ENCODE assay signal across 24 cellular contexts in genomic region chr4:128311659-128312392, GRCh38. TPM values are rescaled to one million over a fixed set of nuclear protein-coding genes. Genes with fewer than 3 reads are reported as not detected.
A peak's percentile ranks its signal among the peaks of the same experiment; 100 is the strongest.
DNase-seq lines count a peak whose midpoint lies in the region; ATAC-seq and TF ChIP-seq lines count a peak whose summit lies in the region.
"Had no signal": no experiment of that assay in that cellular context is flagged by ENCODE, and none has a peak within 500 bp of the region (broad histone marks: within the 10 kb centered on the region; RNA-seq: fewer than 3 reads in every experiment).

No MANE protein-coding gene starts in this region.

- DNase-seq in breast epithelium (ENCODE audit: low spot score in 2 of 2) (no peak), MCF 10A (ENCODE audit: unreplicated experiment) (no peak), colonic mucosa (peak; percentile 75), mucosa of descending colon (peak in 1 of 3 donors; percentile 86), NCI-H187 (lab: John Stamatoyannopoulos, UW) (no peak), germinal center (ENCODE audit: low spot score) (no peak)
- DNase-seq: activated CD4-positive, CD25-positive, alpha-beta regulatory T cell treated with anti-CD3 and anti-CD28 coated beads, Interleukin-2, amount 50 U/mL, for 72 hours; activated naive CD4-positive, alpha-beta T cell treated with anti-CD3 and anti-CD28 coated beads for 36 hours; activated T-cell treated with anti-CD3 and anti-CD28 coated beads, Interleukin-2, amount 50 U/mL, for 24 hours; central memory CD4-positive, alpha-beta T cell; effector CD8-positive, alpha-beta T cell; head of caudate nucleus; HFFc6; left ventricle myocardium inferior; MV-4-11; NCI-H1930; NCI-H510A; spleen; stimulated activated CD4-positive, alpha-beta T cell treated with anti-CD3 and anti-CD28 coated beads, Interleukin-4, amount 100 ng/mL, for 24 hours; T-helper 9 cell had no signal

- H3K4me1 Mint-ChIP-seq in MCF 10A (ENCODE audit: insufficient read depth, unreplicated experiment): peaks cover 18% of the 10 kb centered on the region
- no peaks in the 10 kb centered on the region for H3K4me1 Mint-ChIP-seq in activated T-helper 17 cell treated with anti-CD3 and anti-CD28 coated beads, Interleukin-2, amount 50 U/mL, for 72 hours

- no peak for TF ChIP-seq POLR2A in breast epithelium (IDR thresholded peaks at IDR 0.05)

- peak overlapping the region in 1 of 2 donors; percentile 58 for H3K9ac ChIP-seq in colonic mucosa (ENCODE audit: low read depth in 2 of 2, low read length in 2 of 2)
- H3K9ac ChIP-seq: BLaER1 treated with 17β-estradiol and CSF1 and Interleukin-3, amounts not matched to agents 10 nM and 100 nM had no signal

- H3K4me3 ChIP-seq in breast epithelium (no peak overlapping the region), colonic mucosa (no peak overlapping the region), mucosa of descending colon (no peak overlapping the region)
- H3K4me3 ChIP-seq: BLaER1 treated with 17β-estradiol and CSF1 and Interleukin-3, amounts not matched to agents 10 nM and 100 nM; left ventricle myocardium inferior; spleen had no signal

- TF ChIP-seq CTCF in breast epithelium (IDR thresholded peaks at IDR 0.05) (no peak), MCF 10A (IDR thresholded peaks at IDR 0.05; ENCODE audit: unreplicated experiment) (no peak), colonic mucosa (IDR thresholded peaks at IDR 0.05) (no peak), mucosa of descending colon (IDR thresholded peaks at IDR 0.05) (no peak)

- ATAC-seq in mucosa of descending colon: peak; percentile 78
- ATAC-seq in activated T-helper 17 cell treated with anti-CD3 and anti-CD28 coated beads, Interleukin-2, amount 50 U/mL, for 72 hours (replicated peaks): no peak
- ATAC-seq in GM21423 (IDR thresholded peaks at IDR 0.05; ENCODE audit: unreplicated experiment): no peak

- H3K9me3 ChIP-seq in breast epithelium (no peaks in the 10 kb centered on the region), colonic mucosa (no peaks in the 10 kb centered on the region), mucosa of descending colon (no peaks in the 10 kb centered on the region)
- H3K9me3 ChIP-seq: BLaER1 treated with 17β-estradiol and CSF1 and Interleukin-3, amounts not matched to agents 10 nM and 100 nM; left ventricle myocardium inferior; spleen had no signal

- intact Hi-C loops in breast epithelium (cut with DNase I; ENCODE audit: low total_unique reads): no loop called here
- intact Hi-C loops in MCF 10A (cut with micrococcal nuclease): no loop called here
- intact Hi-C loops in colonic mucosa (cut with DNase I): no loop called here
- intact Hi-C loops in mucosa of descending colon (cut with DNase I, micrococcal nuclease): no loop called here

- POLR2A ChIA-PET in MCF 10A (lab: Yijun Ruan, JAX): interaction anchor here (0.6 to 1.7 kb wide), 3 partner anchors 11 to 114 kb away, joined by 3 to 6 read pairs (median 3); no protein-coding TSS in a partner anchor

- H3K27me3 Mint-ChIP-seq in MCF 10A (ENCODE audit: insufficient read depth, unreplicated experiment): no peaks in the 10 kb centered on the region
- no peaks in the 10 kb centered on the region for H3K27me3 Mint-ChIP-seq in activated T-helper 17 cell treated with anti-CD3 and anti-CD28 coated beads, Interleukin-2, amount 50 U/mL, for 72 hours
- H3K27me3 Mint-ChIP-seq: activated T-cell treated with anti-CD3 and anti-CD28 coated beads, Interleukin-2, amount 50 U/mL, for 24 hours; IgD-negative memory B cell had no signal

- BruUV-seq in MCF 10A (replicated peaks; lab: Mats Ljungman, UMichigan): no TSS peak

- no peaks in the 10 kb centered on the region for H3K4me1 ChIP-seq in breast epithelium
- H3K4me1 ChIP-seq in colonic mucosa: peaks cover 4% of the 10 kb centered on the region
- H3K4me1 ChIP-seq in mucosa of descending colon (ENCODE audit: low read depth): peaks cover 22% of the 10 kb centered on the region
- H3K4me1 ChIP-seq: BLaER1 treated with 17β-estradiol and CSF1 and Interleukin-3, amounts not matched to agents 10 nM and 100 nM; spleen had no signal

- H3K27me3 ChIP-seq in breast epithelium: no peaks in the 10 kb centered on the region
- no peaks in the 10 kb centered on the region for H3K27me3 ChIP-seq in colonic mucosa
- H3K27me3 ChIP-seq: BLaER1 treated with 17β-estradiol and CSF1 and Interleukin-3, amounts not matched to agents 10 nM and 100 nM; spleen had no signal

- H3K27ac Mint-ChIP-seq in MCF 10A (ENCODE audit: low read depth, unreplicated experiment): no peak overlapping the region
- H3K27ac Mint-ChIP-seq in activated T-helper 17 cell treated with anti-CD3 and anti-CD28 coated beads, Interleukin-2, amount 50 U/mL, for 72 hours: no peak overlapping the region
- H3K27ac Mint-ChIP-seq: activated naive CD4-positive, alpha-beta T cell treated with anti-CD3 and anti-CD28 coated beads for 36 hours; activated T-cell treated with anti-CD3 and anti-CD28 coated beads, Interleukin-2, amount 50 U/mL, for 24 hours; HFFc6 had no signal

- no peaks in the 10 kb centered on the region for H3K36me3 ChIP-seq in breast epithelium
- no peaks in the 10 kb centered on the region for H3K36me3 ChIP-seq in colonic mucosa
- H3K36me3 ChIP-seq in mucosa of descending colon (ENCODE audit: low read depth): no peaks in the 10 kb centered on the region
- H3K36me3 ChIP-seq: left ventricle myocardium inferior had no signal

- CTCF ChIA-PET in MCF 10A (lab: Yijun Ruan, JAX): interaction anchor here (1.2 kb wide), 1 partner anchor 113 kb away, joined by 4 read pairs; no protein-coding TSS in a partner anchor

- H3K27ac ChIP-seq in breast epithelium: peak overlapping the region; percentile 28 to 34
- H3K27ac ChIP-seq in colonic mucosa: peak overlapping the region; percentile 74
- H3K27ac ChIP-seq: BLaER1 treated with 17β-estradiol and CSF1 and Interleukin-3, amounts not matched to agents 10 nM and 100 nM; left ventricle myocardium inferior; spleen had no signal

- no peaks in the 10 kb centered on the region for H3K9me3 Mint-ChIP-seq in MCF 10A (ENCODE audit: unreplicated experiment)
- H3K9me3 Mint-ChIP-seq in activated T-helper 17 cell treated with anti-CD3 and anti-CD28 coated beads, Interleukin-2, amount 50 U/mL, for 72 hours: no peaks in the 10 kb centered on the region
- H3K9me3 Mint-ChIP-seq: activated naive CD4-positive, alpha-beta T cell treated with anti-CD3 and anti-CD28 coated beads for 36 hours; activated T-cell treated with anti-CD3 and anti-CD28 coated beads, Interleukin-2, amount 50 U/mL, for 24 hours; HFFc6; IgD-negative memory B cell had no signal

- H3K4me3 Mint-ChIP-seq in MCF 10A (ENCODE audit: unreplicated experiment): no peak overlapping the region
- H3K4me3 Mint-ChIP-seq in activated T-helper 17 cell treated with anti-CD3 and anti-CD28 coated beads, Interleukin-2, amount 50 U/mL, for 72 hours: no peak overlapping the region
- H3K4me3 Mint-ChIP-seq: activated naive CD4-positive, alpha-beta T cell treated with anti-CD3 and anti-CD28 coated beads for 36 hours; activated T-cell treated with anti-CD3 and anti-CD28 coated beads, Interleukin-2, amount 50 U/mL, for 24 hours; HFFc6; IgD-negative memory B cell had no signal

- H3K36me3 Mint-ChIP-seq in MCF 10A (ENCODE audit: insufficient read depth, unreplicated experiment): peaks cover 10% of the 10 kb centered on the region
- H3K36me3 Mint-ChIP-seq in activated T-helper 17 cell treated with anti-CD3 and anti-CD28 coated beads, Interleukin-2, amount 50 U/mL, for 72 hours (ENCODE audit: low read depth): no peaks in the 10 kb centered on the region

RNA-seq across cellular contexts. Expression of gene PGRMC2, which starts 24.2 kb away (rescaled TPM):
- total RNA-seq in breast epithelium (10 to 100 TPM; 34.7 to 51.2 (median 47.5) TPM), MCF 10A (2022) (54.3 and 68.5 TPM in 2 replicates), colonic mucosa (100 to 1,000 TPM in 1 of 2 donors, 10 to 100 TPM in 1; 76.3 to 116 TPM), mucosa of descending colon (10 to 100 TPM; 75.3 to 91.5 (median 81.6) TPM)
- total RNA-seq in activated T-helper 17 cell treated with anti-CD3 and anti-CD28 coated beads, Interleukin-2, amount 50 U/mL, for 72 hours: 10 to 100 TPM; 43.0 to 61.8 TPM
